8 cellular contexts compared by ENCODE assay signal in genomic region chr3:52456169-52456799, GRCh38. TPM values are rescaled to one million over a fixed set of nuclear protein-coding genes. Genes with fewer than 3 reads are reported as not detected.
A peak's percentile ranks its signal among the peaks of the same experiment; 100 is the strongest.
DNase-seq lines count a peak whose midpoint lies in the region; ATAC-seq, FAIRE-seq and TF ChIP-seq lines count a peak whose summit lies in the region.

No MANE protein-coding gene starts in this region.

- in situ Hi-C loops in GM12878 (cut with MboI): no loop called here

- TF ChIP-seq RAD21 in Ishikawa (IDR thresholded peaks at IDR 0.05; ENCODE audit: low read depth): no peak
- no peak for TF ChIP-seq RAD21 in GM12878 (IDR thresholded peaks at IDR 0.05; ENCODE audit: insufficient read depth, low read depth, low read length)

- CTCF ChIA-PET in GM12878 (lab: Yijun Ruan, JAX): interaction anchor here (1.5 to 5.1 kb wide), 3 partner anchors 9 to 117 kb away, joined by 3 to 34 read pairs (median 6); partner anchors contain the start of gene SEMA3G

- H3K27ac Mint-ChIP-seq in stimulated activated effector memory CD8-positive, alpha-beta T cell treated with anti-CD3 and anti-CD28 coated beads, Interleukin-12 subunit alpha, Interleukin-12 subunit beta, amount 100 ng/mL, for 72 hours: peak overlapping the region; percentile 99

- H3K4me2 ChIP-seq in GM12878 (ENCODE audit: control insufficient read depth, insufficient read depth): peak overlapping the region; percentile 98

- no peak for TF ChIP-seq POLR2A in GM12878 (IDR thresholded peaks at IDR 0.05; ENCODE audit: low read depth, low read length)

- WGBS in GM12878 (ENCODE audit: insufficient coverage, insufficient replicate concordance, low lambda C conversion rate, missing lambda C conversion rate): 80% methylated on average over 12 of the region's 13 CpGs

- H3K36me3 Mint-ChIP-seq in stimulated activated effector memory CD8-positive, alpha-beta T cell treated with anti-CD3 and anti-CD28 coated beads, Interleukin-12 subunit alpha, Interleukin-12 subunit beta, amount 100 ng/mL, for 72 hours: peaks cover 62% of the 10 kb centered on the region

- SMC1A ChIA-PET in GM12878 (lab: Charles Lee; ENCODE audit: uncharacterized antibody, unreplicated experiment): interaction anchor here (0.8 to 2.0 kb wide), 2 partner anchors 11 to 78 kb away, joined by 3 to 6 read pairs; partner anchors contain the start of gene SEMA3G

- H3K9me3 ChIP-seq in BE2C: no peaks in the 10 kb centered on the region
- no peaks in the 10 kb centered on the region for H3K9me3 ChIP-seq in GM12878 (replicated peaks; ENCODE audit: control insufficient read depth, insufficient read depth, low read length)

- no peaks in the 10 kb centered on the region for H3K9me3 Mint-ChIP-seq in stimulated activated effector memory CD8-positive, alpha-beta T cell treated with anti-CD3 and anti-CD28 coated beads, Interleukin-12 subunit alpha, Interleukin-12 subunit beta, amount 100 ng/mL, for 72 hours

- peaks cover 26% of the 10 kb centered on the region for H3K79me2 ChIP-seq in GM12878 (ENCODE audit: control insufficient read depth, insufficient read depth, low read length)

- H4K20me1 ChIP-seq in GM12878 (ENCODE audit: control insufficient read depth, insufficient read depth): no peaks in the 10 kb centered on the region

- peak overlapping the region; percentile 93 for H3K9ac ChIP-seq in GM12878 (ENCODE audit: control insufficient read depth, insufficient read depth, low read length)

- H3K4me3 ChIP-seq in BE2C (ENCODE audit: low read depth, low read length) (peak overlapping the region; percentile 71), GM12878 (peak overlapping the region; percentile 88)

- RAD21 ChIA-PET in GM12878 (lab: Charles Lee; ENCODE audit: unreplicated experiment): interaction anchor here (0.6 kb wide), 1 partner anchor 42 kb away, joined by 3 read pairs; no protein-coding TSS in a partner anchor

- no peak for DNase-seq in BE2C
- no peak for DNase-seq in GM12878 (ENCODE audit: low read depth, low spot score)
- peak; percentile 65 for DNase-seq in iPS-NIHi11 (ENCODE audit: low spot score)
- no peak for DNase-seq in stimulated activated effector memory CD8-positive, alpha-beta T cell treated with anti-CD3 and anti-CD28 coated beads, Interleukin-12 subunit alpha, Interleukin-12 subunit beta, amount 100 ng/mL, for 72 hours (ENCODE audit: low spot score in 2 of 2)
- no peak for DNase-seq in islet precursor cell
- no peak for DNase-seq in HuH-7 (ENCODE audit: low spot score)
- DNase-seq in DMS53 (lab: John Stamatoyannopoulos, UW): no peak

- no TSS peak for BruUV-seq in GM12878 (replicated peaks; lab: Mats Ljungman, UMichigan)

- TF ChIP-seq EP300 in Ishikawa (IDR thresholded peaks at IDR 0.05; ENCODE audit: borderline replicate concordance): no peak
- no peak for TF ChIP-seq EP300 in GM12878 (IDR thresholded peaks at IDR 0.05; ENCODE audit: borderline replicate concordance in 1 of 2, control insufficient read depth in 1 of 2, low read depth in 2 of 2, low read length in 2 of 2)

- H3K27ac ChIP-seq in GM12878 (ENCODE audit: control insufficient read depth, insufficient read depth): peak overlapping the region; percentile 75

- H3K4me1 ChIP-seq in BE2C (no peaks in the 10 kb centered on the region), GM12878 (ENCODE audit: control insufficient read depth, insufficient read depth, low read length) (peaks cover 36% of the 10 kb centered on the region)

- intact Hi-C loops in GM12878 (cut with micrococcal nuclease; ENCODE audit: unreplicated experiment): loop anchor here (5.0 to 10.0 kb wide), 2 partner anchors 81 to 229 kb away; partner anchors contain the start of genes GNL3, PBRM1 and UQCC5

- no peak for FAIRE-seq in GM12878 (lab: Jason Lieb, UNC)

- H3K27me3 ChIP-seq in BE2C: no peaks in the 10 kb centered on the region
- H3K27me3 ChIP-seq in GM12878 (replicated peaks in 1 of 2; ENCODE audit: control insufficient read depth in 2 of 2, insufficient read depth in 2 of 2, low read length in 1 of 2): no peaks in the 10 kb centered on the region

- POLR2A ChIA-PET in GM12878 (lab: Charles Lee): interaction anchor here (0.6 to 1.4 kb wide), 2 partner anchors 8 to 511 kb away, joined by 3 to 4 read pairs; no protein-coding TSS in a partner anchor

- ATAC-seq in GM12878: peak; percentile 2
- ATAC-seq in stimulated activated effector memory CD8-positive, alpha-beta T cell treated with anti-CD3 and anti-CD28 coated beads, Interleukin-12 subunit alpha, Interleukin-12 subunit beta, amount 100 ng/mL, for 72 hours: no peak

- peak overlapping the region; percentile 97 for H3K4me3 Mint-ChIP-seq in stimulated activated effector memory CD8-positive, alpha-beta T cell treated with anti-CD3 and anti-CD28 coated beads, Interleukin-12 subunit alpha, Interleukin-12 subunit beta, amount 100 ng/mL, for 72 hours

- H3K36me3 ChIP-seq in BE2C (peaks cover 8% of the 10 kb centered on the region), GM12878 (ENCODE audit: control insufficient read depth in 2 of 2, insufficient read depth in 2 of 2, low read length in 1 of 2) (peaks cover 0 to 14% of the 10 kb centered on the region in 2 experiments; a peak in 3 of 4 replicates)

- peaks cover 44% of the 10 kb centered on the region for H3K4me1 Mint-ChIP-seq in stimulated activated effector memory CD8-positive, alpha-beta T cell treated with anti-CD3 and anti-CD28 coated beads, Interleukin-12 subunit alpha, Interleukin-12 subunit beta, amount 100 ng/mL, for 72 hours

- no peak overlapping the region for H2AFZ ChIP-seq in GM12878 (ENCODE audit: control insufficient read depth, low read depth, low read length)

- TF ChIP-seq CTCF in BE2C (IDR thresholded peaks at IDR 0.05; ENCODE audit: low read depth, low read length) (no peak), GM12878 (IDR thresholded peaks at IDR 0.05 in 2 of 3, conservative IDR thresholded peaks at IDR 0.05 in 1 of 3; ENCODE audit: control insufficient read depth in 2 of 3, extremely low read depth in 1 of 3, insufficient read depth in 1 of 3, low read depth in 3 of 3, low read length in 3 of 3) (no peak)

RNA-seq across cellular contexts. Expression of gene NISCH, which starts 0.9 kb away (rescaled TPM):
- 58.7 TPM for polyA plus RNA-seq in BE2C (2012; ENCODE audit: insufficient read depth, insufficient read length, low read depth)
- 170 and 189 TPM in 2 replicates for total RNA-seq in GM12878 (2013; cell fraction: nucleolus; rRNA removed)
- total RNA-seq in GM12878 (2014; rRNA removed) (36.3 and 36.5 TPM in 2 replicates), GM12878 (2014; rRNA removed; fragmentation: Illumina TruSeq; extraction: Trizol) (16.1 and 16.6 TPM in 2 replicates), GM12878 (2021) (42.5 and 52.5 TPM in 2 replicates)
- polyA plus RNA-seq in GM12878 (2011; ENCODE audit: low read depth): 16.4 TPM
- polyA plus RNA-seq in GM12878 (2011; rRNA removed) (26.9 and 39.0 TPM in 2 replicates), GM12878 (2014; fragmentation: Illumina TruSeq; extraction: Trizol) (19.2 and 25.0 TPM in 2 replicates), GM12878 (2014; fragmentation: Nextera tagmentation; extraction: Ambion mirVana) (1 to 10 TPM in 1 of 2 experiments, under 1 TPM in 1; 0.76 to 1.5 TPM), GM12878 (2014; rRNA removed) (45.3 and 48.9 TPM in 2 replicates), GM12878 (2016; fragmentation: Nextera tagmentation; extraction: Ambion mirVana) (10 to 100 TPM; 23.7 to 24.2 TPM)
- 37.5 and 47.9 TPM in 2 replicates for polyA plus RNA-seq in GM12878 (2011; cell fraction: cytosol; rRNA removed)
- 404 and 409 TPM in 2 replicates for polyA plus RNA-seq in GM12878 (2011; cell fraction: nucleus; rRNA removed)
- polyA plus RNA-seq in GM12878 (2012): 32.7 and 32.8 TPM in 2 replicates
- 39.2 and 53.1 TPM in 2 replicates for polyA minus RNA-seq in GM12878 (2011; rRNA and poly(A)+ RNA removed)
- polyA minus RNA-seq in GM12878 (2011; cell fraction: cytosol; rRNA and poly(A)+ RNA removed): 20.0 and 23.0 TPM in 2 replicates
- polyA minus RNA-seq in GM12878 (2011; cell fraction: nucleus; rRNA and poly(A)+ RNA removed): 51.7 and 84.7 TPM in 2 replicates

RNA-seq across cellular contexts. Expression of gene TNNC1, which starts 2.4 kb away (rescaled TPM):
- polyA plus RNA-seq in BE2C (2012; ENCODE audit: insufficient read depth, insufficient read length, low read depth): 0.83 TPM
- total RNA-seq in GM12878 (2013; cell fraction: nucleolus; rRNA removed): not detected in 2 replicates
- total RNA-seq in GM12878 (2014; rRNA removed): 0.60 and 0.96 TPM in 2 replicates
- 0.46 TPM in 1 of 2 replicates, not detected in the other for total RNA-seq in GM12878 (2014; rRNA removed; fragmentation: Illumina TruSeq; extraction: Trizol)
- total RNA-seq in GM12878 (2021): 0.41 TPM in 1 of 2 replicates, not detected in the other
- not detected for polyA plus RNA-seq in GM12878 (2011; ENCODE audit: low read depth)
- 1.3 and 1.8 TPM in 2 replicates for polyA plus RNA-seq in GM12878 (2011; rRNA removed)
- 1.1 and 1.4 TPM in 2 replicates for polyA plus RNA-seq in GM12878 (2011; cell fraction: cytosol; rRNA removed)
- polyA plus RNA-seq in GM12878 (2011; cell fraction: nucleus; rRNA removed): 4.0 and 5.2 TPM in 2 replicates
- 2.0 and 2.3 TPM in 2 replicates for polyA plus RNA-seq in GM12878 (2012)
- 0.35 and 0.46 TPM in 2 replicates for polyA plus RNA-seq in GM12878 (2014; fragmentation: Illumina TruSeq; extraction: Trizol)
- polyA plus RNA-seq in GM12878 (2014; fragmentation: Nextera tagmentation; extraction: Ambion mirVana): under 1 TPM in 1 of 2 experiments, not detected in 1; 0.13 TPM
- polyA plus RNA-seq in GM12878 (2014; rRNA removed): 0.77 and 0.85 TPM in 2 replicates
- under 1 TPM; 0.40 to 0.66 TPM for polyA plus RNA-seq in GM12878 (2016; fragmentation: Nextera tagmentation; extraction: Ambion mirVana)
- polyA minus RNA-seq in GM12878 (2011; rRNA and poly(A)+ RNA removed): 0.46 and 0.59 TPM in 2 replicates
- not detected in 2 replicates for polyA minus RNA-seq in GM12878 (2011; cell fraction: cytosol; rRNA and poly(A)+ RNA removed)
- polyA minus RNA-seq in GM12878 (2011; cell fraction: nucleus; rRNA and poly(A)+ RNA removed): 3.3 TPM in 1 of 2 replicates, not detected in the other

RNA-seq across cellular contexts. Expression of gene SEMA3G, which starts 11.4 kb away (rescaled TPM):
- 19.0 TPM for polyA plus RNA-seq in BE2C (2012; ENCODE audit: insufficient read depth, insufficient read length, low read depth)
- 0.15 TPM in 1 of 2 replicates, not detected in the other for total RNA-seq in GM12878 (2013; cell fraction: nucleolus; rRNA removed)
- total RNA-seq in GM12878 (2014; rRNA removed): 0.05 TPM in 1 of 2 replicates, not detected in the other
- not detected in 2 replicates for total RNA-seq in GM12878 (2014; rRNA removed; fragmentation: Illumina TruSeq; extraction: Trizol)
- total RNA-seq in GM12878 (2021): 0.27 TPM in 1 of 2 replicates, not detected in the other
- not detected for polyA plus RNA-seq in GM12878 (2011; ENCODE audit: low read depth)
- polyA plus RNA-seq in GM12878 (2011; rRNA removed): not detected in 2 replicates
- not detected in 2 replicates for polyA plus RNA-seq in GM12878 (2011; cell fraction: cytosol; rRNA removed)
- not detected in 2 replicates for polyA plus RNA-seq in GM12878 (2011; cell fraction: nucleus; rRNA removed)
- polyA plus RNA-seq in GM12878 (2012): not detected in 2 replicates
- polyA plus RNA-seq in GM12878 (2014; fragmentation: Illumina TruSeq; extraction: Trizol): 0.03 TPM in 1 of 2 replicates, not detected in the other
- polyA plus RNA-seq in GM12878 (2014; fragmentation: Nextera tagmentation; extraction: Ambion mirVana): not detected
- polyA plus RNA-seq in GM12878 (2014; rRNA removed): 0.04 TPM in 1 of 2 replicates, not detected in the other
- not detected for polyA plus RNA-seq in GM12878 (2016; fragmentation: Nextera tagmentation; extraction: Ambion mirVana)
- not detected in 2 replicates for polyA minus RNA-seq in GM12878 (2011; rRNA and poly(A)+ RNA removed)
- not detected in 2 replicates for polyA minus RNA-seq in GM12878 (2011; cell fraction: cytosol; rRNA and poly(A)+ RNA removed)
- not detected in 2 replicates for polyA minus RNA-seq in GM12878 (2011; cell fraction: nucleus; rRNA and poly(A)+ RNA removed)

RNA-seq across cellular contexts. Expression of gene STAB1, which starts 38.9 kb away (rescaled TPM):
- not detected for polyA plus RNA-seq in BE2C (2012; ENCODE audit: insufficient read depth, insufficient read length, low read depth)
- 0.22 and 0.23 TPM in 2 replicates for total RNA-seq in GM12878 (2013; cell fraction: nucleolus; rRNA removed)
- not detected in 2 replicates for total RNA-seq in GM12878 (2014; rRNA removed)
- total RNA-seq in GM12878 (2014; rRNA removed; fragmentation: Illumina TruSeq; extraction: Trizol): not detected in 2 replicates
- total RNA-seq in GM12878 (2021): 0.35 and 0.46 TPM in 2 replicates
- polyA plus RNA-seq in GM12878 (2011; ENCODE audit: low read depth): not detected
- polyA plus RNA-seq in GM12878 (2011; rRNA removed): not detected in 2 replicates
- polyA plus RNA-seq in GM12878 (2011; cell fraction: cytosol; rRNA removed): 0.02 TPM in 1 of 2 replicates, not detected in the other
- 0.13 and 0.42 TPM in 2 replicates for polyA plus RNA-seq in GM12878 (2011; cell fraction: nucleus; rRNA removed)
- 0.11 TPM in 1 of 2 replicates, not detected in the other for polyA plus RNA-seq in GM12878 (2012)
- not detected in 2 replicates for polyA plus RNA-seq in GM12878 (2014; fragmentation: Illumina TruSeq; extraction: Trizol)
- not detected for polyA plus RNA-seq in GM12878 (2014; fragmentation: Nextera tagmentation; extraction: Ambion mirVana)
- polyA plus RNA-seq in GM12878 (2014; rRNA removed): not detected in 2 replicates
- not detected for polyA plus RNA-seq in GM12878 (2016; fragmentation: Nextera tagmentation; extraction: Ambion mirVana)
- polyA minus RNA-seq in GM12878 (2011; rRNA and poly(A)+ RNA removed): 0.15 TPM in 1 of 2 replicates, not detected in the other
- not detected in 2 replicates for polyA minus RNA-seq in GM12878 (2011; cell fraction: cytosol; rRNA and poly(A)+ RNA removed)
- polyA minus RNA-seq in GM12878 (2011; cell fraction: nucleus; rRNA and poly(A)+ RNA removed): 0.10 TPM in 1 of 2 replicates, not detected in the other

RNA-seq across cellular contexts. Expression of gene PHF7, which starts 45.8 kb away (rescaled TPM):
- 1.3 TPM for polyA plus RNA-seq in BE2C (2012; ENCODE audit: insufficient read depth, insufficient read length, low read depth)
- 10.5 and 11.4 TPM in 2 replicates for total RNA-seq in GM12878 (2013; cell fraction: nucleolus; rRNA removed)
- total RNA-seq in GM12878 (2014; rRNA removed) (7.7 and 7.8 TPM in 2 replicates), GM12878 (2014; rRNA removed; fragmentation: Illumina TruSeq; extraction: Trizol) (7.7 and 8.0 TPM in 2 replicates), GM12878 (2021) (7.0 and 7.6 TPM in 2 replicates)
- polyA plus RNA-seq in GM12878 (2011; ENCODE audit: low read depth): 2.1 TPM
- polyA plus RNA-seq in GM12878 (2011; rRNA removed) (11.1 and 14.7 TPM in 2 replicates), GM12878 (2014; fragmentation: Illumina TruSeq; extraction: Trizol) (7.5 and 8.3 TPM in 2 replicates), GM12878 (2014; fragmentation: Nextera tagmentation; extraction: Ambion mirVana) (1 to 10 TPM; 1.3 to 3.4 TPM), GM12878 (2014; rRNA removed) (6.5 and 11.1 TPM in 2 replicates), GM12878 (2016; fragmentation: Nextera tagmentation; extraction: Ambion mirVana) (10 to 100 TPM in 1 of 2 experiments, 1 to 10 TPM in 1; 9.8 to 12.8 TPM)
- polyA plus RNA-seq in GM12878 (2011; cell fraction: cytosol; rRNA removed): 6.8 and 7.5 TPM in 2 replicates
- polyA plus RNA-seq in GM12878 (2011; cell fraction: nucleus; rRNA removed): 17.2 and 18.8 TPM in 2 replicates
- polyA plus RNA-seq in GM12878 (2012): 4.4 and 6.0 TPM in 2 replicates
- 7.3 and 9.6 TPM in 2 replicates for polyA minus RNA-seq in GM12878 (2011; rRNA and poly(A)+ RNA removed)
- 2.8 and 3.9 TPM in 2 replicates for polyA minus RNA-seq in GM12878 (2011; cell fraction: cytosol; rRNA and poly(A)+ RNA removed)
- 4.8 and 7.3 TPM in 2 replicates for polyA minus RNA-seq in GM12878 (2011; cell fraction: nucleus; rRNA and poly(A)+ RNA removed)
